24 cellular contexts compared by ENCODE assay signal in genomic region chr1:234820597-234820996, GRCh38.
"Had no signal": no experiment of that assay in that cellular context is flagged by ENCODE, and none has a peak within 500 bp of the region (broad histone marks: within the 10 kb centered on the region; RNA-seq: fewer than 3 reads in every experiment).

No MANE protein-coding gene starts in this region.

- DNase-seq: activated CD4-positive, alpha-beta memory T cell treated with anti-CD3 and anti-CD28 coated beads for 36 hours; activated CD4-positive, alpha-beta T cell treated with anti-CD3 and anti-CD28 coated beads, Interleukin-2, amount 10 ng/mL, durations not matched to agents 7 days and 5 days; activated CD4-positive, CD25-positive, alpha-beta regulatory T cell; activated CD8-positive, alpha-beta memory T cell treated with anti-CD3 and anti-CD28 coated beads for 24 hours; activated effector memory CD4-positive, alpha-beta T cell treated with anti-CD3 and anti-CD28 coated beads, Interleukin-2, amount 50 U/mL, for 16 hours; activated naive CD4-positive, alpha-beta T cell treated with Interleukin-2 at 50 U/mL for 16 hours; activated T-cell treated with anti-CD3 and anti-CD28 coated beads, Interleukin-2, amount 50 U/mL, for 4 hours; anterior cingulate cortex; cerebellar nuclear complex; MG63; MV-4-11; NCI-H1092 treated with DMSO at 0.1 percent for 48 hours; NCI-H1417 treated with DMSO at 0.1 percent for 48 hours; NCI-H1694 treated with DMSO at 0.1 percent for 48 hours; NCI-H2029 treated with DMSO at 0.1 percent for 48 hours; NCI-H345; NCI-H510A; NCI-H526 treated with DMSO at 0.1 percent for 48 hours; RPMI8226; T-cell had no signal

- H3K4me3 Mint-ChIP-seq: activated CD4-positive, alpha-beta memory T cell treated with anti-CD3 and anti-CD28 coated beads for 36 hours; activated CD4-positive, alpha-beta T cell treated with anti-CD3 and anti-CD28 coated beads, Interleukin-2, amount 10 ng/mL, durations not matched to agents 7 days and 5 days; activated T-cell treated with anti-CD3 and anti-CD28 coated beads, Interleukin-2, amount 50 U/mL, for 4 hours; T-cell had no signal

- H3K36me3 Mint-ChIP-seq: activated CD4-positive, alpha-beta memory T cell treated with anti-CD3 and anti-CD28 coated beads for 36 hours; activated naive CD4-positive, alpha-beta T cell treated with anti-CD3 and anti-CD28 coated beads, Interleukin-2, amount 50 U/mL, for 72 hours; T-cell had no signal

- H3K27ac Mint-ChIP-seq: activated CD4-positive, alpha-beta memory T cell treated with anti-CD3 and anti-CD28 coated beads for 36 hours; activated CD4-positive, alpha-beta T cell treated with anti-CD3 and anti-CD28 coated beads, Interleukin-2, amount 10 ng/mL, durations not matched to agents 7 days and 5 days; activated naive CD4-positive, alpha-beta T cell treated with anti-CD3 and anti-CD28 coated beads, Interleukin-2, amount 50 U/mL, for 72 hours; T-cell had no signal

- H3K9me3 ChIP-seq: MG63 had no signal

- H3K4me3 ChIP-seq: MG63, SK-N-MC had no signal

- H3K9me3 Mint-ChIP-seq: activated CD4-positive, alpha-beta memory T cell treated with anti-CD3 and anti-CD28 coated beads for 36 hours; activated T-cell treated with anti-CD3 and anti-CD28 coated beads, Interleukin-2, amount 50 U/mL, for 4 hours; T-cell had no signal

- H3K27me3 ChIP-seq: MG63 had no signal

- H3K27me3 Mint-ChIP-seq: activated CD4-positive, alpha-beta memory T cell treated with anti-CD3 and anti-CD28 coated beads for 36 hours; activated CD4-positive, alpha-beta T cell treated with anti-CD3 and anti-CD28 coated beads, Interleukin-2, amount 10 ng/mL, durations not matched to agents 7 days and 5 days; T-cell had no signal

- H3K27ac ChIP-seq: SK-N-MC, VCaP had no signal

- H3K36me3 ChIP-seq: MG63 had no signal

- ATAC-seq: activated naive CD4-positive, alpha-beta T cell treated with anti-CD3 and anti-CD28 coated beads, Interleukin-2, amount 50 U/mL, for 72 hours; activated T-cell treated with anti-CD3 and anti-CD28 coated beads, Interleukin-2, amount 50 U/mL, for 4 hours; Right ventricle myocardium inferior; T-cell had no signal
